In genomic region chr10:119655566-119656001, GRCh38 we compare ENCODE assay signal across 8 cellular contexts. TPM values are rescaled to one million over a fixed set of nuclear protein-coding genes. Genes with fewer than 3 reads are reported as not detected.
DNase-seq lines count a peak whose midpoint lies in the region; ATAC-seq and TF ChIP-seq lines count a peak whose summit lies in the region.

No MANE protein-coding gene starts in this region.

- H3K36me3 Mint-ChIP-seq in activated naive CD8-positive, alpha-beta T cell treated with anti-CD3 and anti-CD28 coated beads for 36 hours = peaks cover 2% of the 10 kb centered on the region

- H3K4me1 Mint-ChIP-seq in activated naive CD8-positive, alpha-beta T cell treated with anti-CD3 and anti-CD28 coated beads for 36 hours = peaks cover 59% of the 10 kb centered on the region

- TF ChIP-seq CTCF in AG04449 (IDR thresholded peaks at IDR 0.05; ENCODE audit: insufficient read depth, low read length, missing control alignments) (no peak), GM13976 (IDR thresholded peaks at IDR 0.05; ENCODE audit: borderline replicate concordance, control extremely low read depth, extremely low read depth, insufficient read depth, missing control alignments) (no peak)

- peak overlapping the region; percentile 36 for H3K4me3 ChIP-seq in AG04449 (ENCODE audit: low read depth, low read length)

- H3K4me3 Mint-ChIP-seq in activated naive CD8-positive, alpha-beta T cell treated with anti-CD3 and anti-CD28 coated beads for 36 hours = peak overlapping the region; percentile 32

- H3K27me3 Mint-ChIP-seq in activated naive CD8-positive, alpha-beta T cell treated with anti-CD3 and anti-CD28 coated beads for 36 hours = no peaks in the 10 kb centered on the region

- H3K9me3 Mint-ChIP-seq in activated naive CD8-positive, alpha-beta T cell treated with anti-CD3 and anti-CD28 coated beads for 36 hours = no peaks in the 10 kb centered on the region

- DNase-seq in AG04449 (ENCODE audit: low read depth, low spot score) = peak; percentile 33
- DNase-seq in RKO (ENCODE audit: low spot score) = peak; percentile 81
- peak; percentile 26 for DNase-seq in activated naive CD8-positive, alpha-beta T cell treated with anti-CD3 and anti-CD28 coated beads for 36 hours
- peak; percentile 67 for DNase-seq in left ventricle myocardium superior
- DNase-seq in stimulated activated CD4-positive, alpha-beta T cell treated with anti-CD3 and anti-CD28 coated beads, TNF-alpha, amount 100 ng/mL, for 48 hours (ENCODE audit: low read depth in 3 of 3) = peak; percentile 33 to 65 (median 41)
- no peak for DNase-seq in GM13976 (ENCODE audit: low spot score)
- DNase-seq in NCI-H146 (lab: John Stamatoyannopoulos, UW) = no peak
- DNase-seq in iPS-NIHi7 (ENCODE audit: extremely low spot score) = no peak

- POLR2A ChIA-PET in AG04449 (lab: Yijun Ruan, JAX) = no interaction called here

- peak overlapping the region; percentile 65 for H3K27ac Mint-ChIP-seq in activated naive CD8-positive, alpha-beta T cell treated with anti-CD3 and anti-CD28 coated beads for 36 hours

- ATAC-seq in left ventricle myocardium superior = peak; percentile 29

- in situ Hi-C loops in GM13976 (cut with MboI; ENCODE audit: low sequenced_read_pairs, unreplicated experiment) = no loop called here

- intact Hi-C loops in left ventricle myocardium superior (cut with micrococcal nuclease) = no loop called here

- CTCF ChIA-PET in AG04449 (lab: Yijun Ruan, JAX) = interaction anchor here (0.8 to 3.3 kb wide), 4 partner anchors 11 to 204 kb away, joined by 3 to 19 read pairs (median 6); no protein-coding TSS in a partner anchor

RNA-seq across cellular contexts. Expression of gene BAG3, which starts 4.4 kb away (rescaled TPM):
- total RNA-seq in activated naive CD8-positive, alpha-beta T cell treated with anti-CD3 and anti-CD28 coated beads for 36 hours = 10 to 100 TPM; 15.3 to 17.5 TPM
- 151 TPM for total RNA-seq in left ventricle myocardium superior

RNA-seq across cellular contexts. Expression of gene TIAL1, which starts 58.8 kb away (rescaled TPM):
- total RNA-seq in activated naive CD8-positive, alpha-beta T cell treated with anti-CD3 and anti-CD28 coated beads for 36 hours = 100 to 1,000 TPM; 212 to 215 TPM
- 78.1 TPM for total RNA-seq in left ventricle myocardium superior

Comparison
In these comparisons a context has a peak if more than half of its experiments do, and no peak if none do; other contexts are left out.
1. DNase-seq: peak in AG04449 (single experiment), RKO (single experiment), activated naive CD8-positive, alpha-beta T cell treated with anti-CD3 and anti-CD28 coated beads for 36 hours (single experiment), left ventricle myocardium superior (single experiment) and stimulated activated CD4-positive, alpha-beta T cell treated with anti-CD3 and anti-CD28 coated beads, TNF-alpha, amount 100 ng/mL, for 48 hours (3 of 3); none in GM13976 (single experiment), NCI-H146 (single experiment) and iPS-NIHi7 (single experiment).